ENCODE assay signal across 1 cellular context in the genomic region with DNA sequence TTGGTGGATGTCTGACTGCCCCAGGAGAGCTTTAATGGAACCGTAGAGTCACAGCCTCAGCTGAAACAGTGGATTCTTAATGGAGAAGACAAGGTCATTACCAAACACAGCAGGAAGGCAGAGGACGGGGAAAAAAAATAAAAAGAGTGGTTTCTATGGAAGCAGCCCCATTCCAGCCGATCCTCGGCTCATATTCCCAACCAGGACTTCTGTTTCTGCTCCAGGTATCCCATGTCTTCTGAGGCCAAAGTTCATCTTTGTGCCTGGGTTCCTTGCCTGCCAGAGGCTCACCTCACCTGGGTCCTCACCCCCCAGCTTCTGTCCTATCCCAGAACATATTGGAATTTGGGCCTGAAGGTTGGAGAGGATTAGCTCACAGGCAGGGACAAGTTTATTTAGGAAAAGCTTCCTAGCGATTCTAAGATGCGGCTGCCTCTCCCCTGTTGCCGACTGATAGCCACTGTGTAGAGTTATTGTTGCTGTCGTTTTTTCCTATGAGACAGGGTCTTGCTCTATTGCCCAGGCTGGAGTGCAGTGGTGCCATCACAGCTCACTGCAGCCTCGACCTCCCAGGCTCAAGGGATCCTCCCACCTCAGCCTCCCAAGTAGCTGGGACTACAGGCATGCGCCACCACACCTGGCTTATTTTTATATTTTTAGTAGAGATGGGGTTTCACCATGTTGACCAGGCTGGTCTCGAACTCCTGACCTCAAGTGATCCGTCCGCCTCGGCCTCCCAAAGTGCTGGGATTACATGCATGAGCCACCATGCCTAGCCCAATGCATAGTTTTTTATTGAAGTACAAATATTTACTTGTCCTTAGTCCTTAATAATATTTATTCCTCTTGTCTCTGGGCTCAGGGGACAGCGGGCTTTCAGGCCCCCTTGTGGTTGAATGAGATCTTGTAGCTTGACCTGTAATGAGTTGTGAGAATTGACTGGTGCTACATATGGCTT.
TF ChIP-seq lines count a peak whose summit lies in the region.

No MANE protein-coding gene starts in this region.

TF ChIP-seq in SK-N-SH, 30 proteins besides CTCF, POLR2A, EP300 and RAD21 (continued from another document):
- TF ChIP-seq, protein P1, sequence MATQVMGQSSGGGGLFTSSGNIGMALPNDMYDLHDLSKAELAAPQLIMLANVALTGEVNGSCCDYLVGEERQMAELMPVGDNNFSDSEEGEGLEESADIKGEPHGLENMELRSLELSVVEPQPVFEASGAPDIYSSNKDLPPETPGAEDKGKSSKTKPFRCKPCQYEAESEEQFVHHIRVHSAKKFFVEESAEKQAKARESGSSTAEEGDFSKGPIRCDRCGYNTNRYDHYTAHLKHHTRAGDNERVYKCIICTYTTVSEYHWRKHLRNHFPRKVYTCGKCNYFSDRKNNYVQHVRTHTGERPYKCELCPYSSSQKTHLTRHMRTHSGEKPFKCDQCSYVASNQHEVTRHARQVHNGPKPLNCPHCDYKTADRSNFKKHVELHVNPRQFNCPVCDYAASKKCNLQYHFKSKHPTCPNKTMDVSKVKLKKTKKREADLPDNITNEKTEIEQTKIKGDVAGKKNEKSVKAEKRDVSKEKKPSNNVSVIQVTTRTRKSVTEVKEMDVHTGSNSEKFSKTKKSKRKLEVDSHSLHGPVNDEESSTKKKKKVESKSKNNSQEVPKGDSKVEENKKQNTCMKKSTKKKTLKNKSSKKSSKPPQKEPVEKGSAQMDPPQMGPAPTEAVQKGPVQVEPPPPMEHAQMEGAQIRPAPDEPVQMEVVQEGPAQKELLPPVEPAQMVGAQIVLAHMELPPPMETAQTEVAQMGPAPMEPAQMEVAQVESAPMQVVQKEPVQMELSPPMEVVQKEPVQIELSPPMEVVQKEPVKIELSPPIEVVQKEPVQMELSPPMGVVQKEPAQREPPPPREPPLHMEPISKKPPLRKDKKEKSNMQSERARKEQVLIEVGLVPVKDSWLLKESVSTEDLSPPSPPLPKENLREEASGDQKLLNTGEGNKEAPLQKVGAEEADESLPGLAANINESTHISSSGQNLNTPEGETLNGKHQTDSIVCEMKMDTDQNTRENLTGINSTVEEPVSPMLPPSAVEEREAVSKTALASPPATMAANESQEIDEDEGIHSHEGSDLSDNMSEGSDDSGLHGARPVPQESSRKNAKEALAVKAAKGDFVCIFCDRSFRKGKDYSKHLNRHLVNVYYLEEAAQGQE (IDR thresholded peaks at IDR 0.05; ENCODE audit: low read depth, low read length), result no peak
